16 cellular contexts compared by ENCODE assay signal in genomic region chr4:158998624-158999023, GRCh38.
DNase-seq lines count a peak whose midpoint lies in the region; ATAC-seq, FAIRE-seq and TF ChIP-seq lines count a peak whose summit lies in the region.
"Had no signal": no experiment of that assay in that cellular context is flagged by ENCODE, and none has a peak within 500 bp of the region (broad histone marks: within the 10 kb centered on the region; RNA-seq: fewer than 3 reads in every experiment).

No MANE protein-coding gene starts in this region.

- in situ Hi-C loops in GM23248 (cut with MboI) (no loop called here), Panc1 (cut with HindIII; ENCODE audit: low pct_unique_long_range_greater_than_20kb, low sequenced_read_pairs) (no loop called here)

- POLR2A ChIA-PET in A549 (lab: Yijun Ruan, JAX), result no interaction called here
- POLR2A ChIA-PET in Panc1 (lab: Charles Lee), result no interaction called here

- no TSS peak for BruUV-seq in Panc1 (replicated peaks; lab: Mats Ljungman, UMichigan)

- TF ChIP-seq RAD21 in A549 (conservative IDR thresholded peaks at IDR 0.05 in 1 of 2, IDR thresholded peaks at IDR 0.05 in 1 of 2), result no peak

- intact Hi-C loops in Panc1 (cut with micrococcal nuclease; ENCODE audit: unreplicated experiment), result no loop called here

- TF ChIP-seq CTCF in A549 (IDR thresholded peaks at IDR 0.05), result no peak
- no peak for TF ChIP-seq CTCF in Panc1 (IDR thresholded peaks at IDR 0.05)
- TF ChIP-seq CTCF in foreskin fibroblast (IDR thresholded peaks at IDR 0.05; ENCODE audit: low read depth, low read length), result no peak

- H3F3A ChIP-seq in GM23248 (ENCODE audit: insufficient read depth), result no peaks in the 10 kb centered on the region; the same call in 1 of the 2 replicates

- no peak for TF ChIP-seq POLR2A in A549 (IDR thresholded peaks at IDR 0.05; ENCODE audit: low read length)

- CTCF ChIA-PET in A549 (lab: Yijun Ruan, JAX), result no interaction called here
- CTCF ChIA-PET in Panc1 (lab: Charles Lee), result no interaction called here

- no peak overlapping the region for H3K9ac ChIP-seq in GM23248
- H3K9ac ChIP-seq: parathyroid adenoma had no signal

- no peak for ATAC-seq in A549
- ATAC-seq in Panc1, result peak; percentile 85
- no peak for ATAC-seq in HG02763 (IDR thresholded peaks at IDR 0.05; ENCODE audit: unreplicated experiment)
- ATAC-seq: gastroesophageal sphincter had no signal

- H4K20me1 ChIP-seq in GM23248 (ENCODE audit: insufficient read depth), result no peaks in the 10 kb centered on the region

- no peak for FAIRE-seq in A549 (lab: Jason Lieb, UNC)

- H3K4me2 ChIP-seq in A549 (0 out of 3 replicates have a peak overlapping the region, but pooled peaks have one; percentile 8), GM23248 (ENCODE audit: unreplicated experiment) (no peak overlapping the region)

- H3K27me3 ChIP-seq in GM23248 (replicated peaks; ENCODE audit: insufficient read depth), result peaks cover 5% of the 10 kb centered on the region; the same call in 1 of the 2 replicates
- H3K27me3 ChIP-seq in Panc1 (ENCODE audit: control insufficient read depth, insufficient read depth, low read length), result no peaks in the 10 kb centered on the region
- H3K27me3 ChIP-seq: gastroesophageal sphincter had no signal

- H3K36me3 ChIP-seq in GM23248 (ENCODE audit: low read depth) (no peaks in the 10 kb centered on the region), Panc1 (ENCODE audit: control insufficient read depth, insufficient read depth, low read length) (no peaks in the 10 kb centered on the region)
- H3K36me3 ChIP-seq: gastroesophageal sphincter had no signal

- no peak for TF ChIP-seq EP300 in A549 (IDR thresholded peaks at IDR 0.05)

- DNase-seq in A549 (ENCODE audit: low read depth in 1 of 2, low spot score in 1 of 2), result no peak
- DNase-seq in GM23248, result peak; percentile 78
- no peak for DNase-seq in Panc1 (ENCODE audit: low read depth, low spot score)
- DNase-seq in foreskin fibroblast, result peak; percentile 24 to 60
- no peak for DNase-seq in nucleus accumbens (lab: John Stamatoyannopoulos, UW)
- no peak for DNase-seq in HuH-7.5 (ENCODE audit: low spot score)
- DNase-seq in COR-L47 (lab: John Stamatoyannopoulos, UW), result no peak
- DNase-seq: activated CD4-positive, CD25-positive, alpha-beta regulatory T cell treated with anti-CD3 and anti-CD28 coated beads, Interleukin-2, amount 50 U/mL, for 72 hours; activated CD8-positive, alpha-beta memory T cell treated with anti-CD3 and anti-CD28 coated beads, Interleukin-2, amount 50 U/mL, for 48 hours; activated naive CD4-positive, alpha-beta T cell treated with anti-CD3 and anti-CD28 coated beads, Interleukin-2, amount 10 ng/mL, durations not matched to agents 7 days and 5 days; AML-193; effector memory CD4-positive, alpha-beta T cell; stimulated activated CD4-positive, alpha-beta T cell treated with anti-CD3 and anti-CD28 coated beads, Interleukin-12 subunit alpha, Interleukin-12 subunit beta, amount 100 ng/mL, for 4 hours had no signal

- peaks cover 44% of the 10 kb centered on the region for H3K4me1 ChIP-seq in A549
- H3K4me1 ChIP-seq in GM23248 (ENCODE audit: insufficient read depth), result peaks cover 24% of the 10 kb centered on the region
- no peaks in the 10 kb centered on the region; the same call in 1 of the 2 replicates for H3K4me1 ChIP-seq in Panc1 (ENCODE audit: control insufficient read depth, insufficient read depth, low read length)
- H3K4me1 ChIP-seq: parathyroid adenoma had no signal

- peak overlapping the region in 1 of 2 experiments; percentile 68; a peak in 3 of 6 replicates for H3K27ac ChIP-seq in A549
- no peak overlapping the region for H3K27ac ChIP-seq in GM23248
- H3K27ac ChIP-seq in Panc1 (ENCODE audit: low read length), result peak overlapping the region; percentile 12; the same call in 1 of the 2 replicates
- H3K27ac ChIP-seq: gastroesophageal sphincter, parathyroid adenoma had no signal

- no peak overlapping the region for H3K4me3 ChIP-seq in A549
- no peak overlapping the region for H3K4me3 ChIP-seq in GM23248
- no peak overlapping the region for H3K4me3 ChIP-seq in Panc1 (ENCODE audit: low read depth in 2 of 2, low read length in 2 of 2)
- no peak overlapping the region for H3K4me3 ChIP-seq in foreskin fibroblast (ENCODE audit: low read depth in 1 of 2, low read length in 2 of 2)
- H3K4me3 ChIP-seq: gastroesophageal sphincter had no signal

- H2AFZ ChIP-seq in GM23248, result no peak overlapping the region
- H2AFZ ChIP-seq: parathyroid adenoma had no signal

- H3K9me3 ChIP-seq in A549, result no peaks in the 10 kb centered on the region
- H3K9me3 ChIP-seq in GM23248 (ENCODE audit: low read depth), result no peaks in the 10 kb centered on the region
- H3K9me3 ChIP-seq in Panc1 (ENCODE audit: control insufficient read depth, insufficient read depth, low read depth, low read length), result no peaks in the 10 kb centered on the region
- H3K9me3 ChIP-seq: gastroesophageal sphincter had no signal

- H3K9me2 ChIP-seq in GM23248 (ENCODE audit: insufficient read depth), result no peaks in the 10 kb centered on the region

- H3K79me2 ChIP-seq in GM23248 (ENCODE audit: insufficient read depth), result no peaks in the 10 kb centered on the region
- H3K79me2 ChIP-seq: parathyroid adenoma had no signal

- WGBS in A549 (ENCODE audit: missing lambda C conversion rate), result 69% methylated on average over 6 of the region's 6 CpGs
- 45 to 47% methylated on average over 6 of the region's 6 CpGs for WGBS in GM23248 (ENCODE audit: low coverage in 1 of 2, low lambda C conversion rate in 2 of 2, missing lambda C conversion rate in 2 of 2), 2 experiments

TF ChIP-seq in A549, 52 proteins besides CTCF, POLR2A, EP300 and RAD21 (continues in another document):
- no peak for TF ChIP-seq FOXS1 (CRISPR knock-in tag; IDR thresholded peaks at IDR 0.05)
- TF ChIP-seq HOXB13 (CRISPR knock-in tag; IDR thresholded peaks at IDR 0.05; ENCODE audit: low read depth), result no peak
- TF ChIP-seq GATA3 (IDR thresholded peaks at IDR 0.05; ENCODE audit: borderline replicate concordance), result no peak
- TF ChIP-seq BHLHE40 (IDR thresholded peaks at IDR 0.05; ENCODE audit: low read depth, low read length), result no peak
- TF ChIP-seq USF2 (IDR thresholded peaks at IDR 0.05), result no peak
- TF ChIP-seq NFE2L2 (conservative IDR thresholded peaks at IDR 0.05; ENCODE audit: low read length), result no peak
- no peak for TF ChIP-seq RFX5 (IDR thresholded peaks at IDR 0.05)
- TF ChIP-seq FOSB (CRISPR knock-in tag; IDR thresholded peaks at IDR 0.05), result no peak
- TF ChIP-seq ZC3H11A (IDR thresholded peaks at IDR 0.05), result no peak
- no peak for TF ChIP-seq CBX8 (IDR thresholded peaks at IDR 0.05)
- TF ChIP-seq MAX (IDR thresholded peaks at IDR 0.05), result no peak
- TF ChIP-seq REST (IDR thresholded peaks at IDR 0.05), result no peak
- TF ChIP-seq SREBF2 (IDR thresholded peaks at IDR 0.05), result no peak
- TF ChIP-seq PBX3 (IDR thresholded peaks at IDR 0.05), result no peak
- no peak for TF ChIP-seq HOXA7 (CRISPR knock-in tag; IDR thresholded peaks at IDR 0.05)
- no peak for TF ChIP-seq KDM1A (IDR thresholded peaks at IDR 0.05; ENCODE audit: low read depth)
- no peak for TF ChIP-seq TFCP2L1 (CRISPR knock-in tag; IDR thresholded peaks at IDR 0.05)

Comparison
In these comparisons a context has a peak if more than half of its experiments do, and no peak if none do; other contexts are left out.
1. DNase-seq: peak in GM23248 (single experiment) and foreskin fibroblast (2 of 2); none in A549 (0 of 2), Panc1 (single experiment), nucleus accumbens (0 of 56), HuH-7.5 (single experiment) and COR-L47 (single experiment).